1 cellular context compared by ENCODE assay signal in the genomic region with DNA sequence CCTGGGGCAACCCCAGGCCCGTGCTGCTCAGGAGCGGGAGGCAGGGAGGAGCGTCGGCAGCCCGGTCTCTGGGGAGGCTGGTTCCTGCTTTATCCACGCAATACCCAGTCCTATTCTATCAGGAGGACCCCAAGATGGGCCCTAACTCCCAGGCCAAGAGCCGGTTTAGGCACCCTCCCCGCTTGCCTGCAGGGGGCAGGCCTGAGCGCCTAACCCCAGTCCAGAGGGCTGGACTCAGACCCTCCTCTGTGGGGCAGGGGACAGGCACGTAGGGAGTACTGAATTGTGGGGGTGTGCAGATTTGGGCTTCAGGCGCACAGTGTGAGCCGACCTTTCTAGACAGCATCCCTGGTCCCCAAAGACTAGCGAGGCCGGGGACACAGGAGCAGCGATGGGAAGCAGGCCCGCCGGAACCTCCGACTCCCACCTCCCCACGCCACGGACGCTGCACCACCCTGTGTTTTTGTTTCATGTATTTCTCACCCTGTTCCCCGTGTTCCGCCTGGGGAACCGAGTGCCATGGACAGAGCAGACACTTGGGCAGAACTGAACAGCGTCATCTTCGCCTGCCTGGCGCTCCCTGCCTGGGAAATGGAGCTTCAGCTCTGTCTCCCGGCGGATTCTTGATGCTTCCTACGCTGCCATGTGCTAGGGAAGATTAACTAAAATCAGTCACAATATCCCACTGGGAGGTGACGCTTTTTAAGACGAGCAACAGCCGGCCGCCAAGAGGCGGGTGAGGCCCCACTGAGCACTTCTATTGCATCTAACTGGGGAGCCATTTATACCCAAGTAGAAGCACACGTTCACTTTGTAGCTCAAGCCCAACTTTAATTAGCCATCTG.
TF ChIP-seq lines count a peak whose summit lies in the region.

No MANE protein-coding gene starts in this region.

TF ChIP-seq in GM23338, 12 proteins besides CTCF, POLR2A, EP300 and RAD21 (continued from another document):
- TF ChIP-seq STAT1 (IDR thresholded peaks at IDR 0.05; ENCODE audit: unreplicated experiment) (no peak), EZH2phosphoT487 (IDR thresholded peaks at IDR 0.05; ENCODE audit: unreplicated experiment) (no peak), POLR2AphosphoS5 (IDR thresholded peaks at IDR 0.05; ENCODE audit: low read depth) (no peak), ZNF331 (CRISPR knock-in tag; IDR thresholded peaks at IDR 0.05; ENCODE audit: low read depth) (no peak), CREB1 (CRISPR knock-in tag; IDR thresholded peaks at IDR 0.05; ENCODE audit: low read depth) (no peak), REST (IDR thresholded peaks at IDR 0.05; ENCODE audit: unreplicated experiment) (no peak)
- TF ChIP-seq, protein P1, sequence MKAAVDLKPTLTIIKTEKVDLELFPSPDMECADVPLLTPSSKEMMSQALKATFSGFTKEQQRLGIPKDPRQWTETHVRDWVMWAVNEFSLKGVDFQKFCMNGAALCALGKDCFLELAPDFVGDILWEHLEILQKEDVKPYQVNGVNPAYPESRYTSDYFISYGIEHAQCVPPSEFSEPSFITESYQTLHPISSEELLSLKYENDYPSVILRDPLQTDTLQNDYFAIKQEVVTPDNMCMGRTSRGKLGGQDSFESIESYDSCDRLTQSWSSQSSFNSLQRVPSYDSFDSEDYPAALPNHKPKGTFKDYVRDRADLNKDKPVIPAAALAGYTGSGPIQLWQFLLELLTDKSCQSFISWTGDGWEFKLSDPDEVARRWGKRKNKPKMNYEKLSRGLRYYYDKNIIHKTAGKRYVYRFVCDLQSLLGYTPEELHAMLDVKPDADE (IDR thresholded peaks at IDR 0.05) = no peak
TF ChIP-seq in GM23338: peak in this region for 0.
